ENCODE assay signal across 8 cellular contexts in the genomic region with DNA sequence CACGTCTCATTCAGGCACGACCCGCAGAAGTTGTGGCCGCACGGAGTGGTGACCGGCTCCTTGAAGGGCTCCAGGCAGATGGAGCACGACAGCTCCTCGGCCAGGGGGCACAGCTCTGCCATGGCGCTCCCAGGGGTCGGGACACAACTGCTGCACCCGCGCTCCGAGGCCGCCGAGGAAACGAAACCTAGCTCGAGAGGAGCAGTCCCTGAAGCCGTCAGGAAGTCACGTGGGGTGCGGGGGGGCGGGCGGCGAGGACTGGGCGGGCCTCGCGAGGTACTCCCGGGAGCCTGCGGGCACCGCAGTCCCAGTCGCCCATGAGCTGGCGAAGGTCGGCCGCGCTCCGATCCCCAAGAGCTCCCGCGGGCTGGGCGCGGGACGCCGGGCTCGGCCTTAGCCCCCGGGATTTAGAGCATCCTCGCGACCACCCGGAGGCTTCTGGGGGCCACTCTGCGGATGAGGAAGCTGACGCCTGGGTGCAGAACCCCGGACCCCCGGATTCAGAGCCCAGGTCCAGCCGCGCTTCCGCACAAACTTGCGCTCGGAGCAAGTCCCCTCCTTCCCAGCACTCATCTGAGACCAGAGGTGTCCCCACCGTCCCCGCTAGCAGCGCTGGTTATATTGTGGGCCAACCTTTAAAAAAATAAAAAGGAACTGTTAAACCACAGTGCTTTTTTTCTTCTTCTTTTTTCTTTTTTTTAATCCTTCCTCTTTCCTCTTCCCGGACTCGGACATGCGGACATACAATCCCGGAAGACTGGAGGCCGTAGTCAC. TPM values are rescaled to one million over a fixed set of nuclear protein-coding genes. Genes with fewer than 3 reads are reported as not detected.
DNase-seq lines count a peak whose midpoint lies in the region; ATAC-seq lines count a peak whose summit lies in the region.

A gene with protein sequence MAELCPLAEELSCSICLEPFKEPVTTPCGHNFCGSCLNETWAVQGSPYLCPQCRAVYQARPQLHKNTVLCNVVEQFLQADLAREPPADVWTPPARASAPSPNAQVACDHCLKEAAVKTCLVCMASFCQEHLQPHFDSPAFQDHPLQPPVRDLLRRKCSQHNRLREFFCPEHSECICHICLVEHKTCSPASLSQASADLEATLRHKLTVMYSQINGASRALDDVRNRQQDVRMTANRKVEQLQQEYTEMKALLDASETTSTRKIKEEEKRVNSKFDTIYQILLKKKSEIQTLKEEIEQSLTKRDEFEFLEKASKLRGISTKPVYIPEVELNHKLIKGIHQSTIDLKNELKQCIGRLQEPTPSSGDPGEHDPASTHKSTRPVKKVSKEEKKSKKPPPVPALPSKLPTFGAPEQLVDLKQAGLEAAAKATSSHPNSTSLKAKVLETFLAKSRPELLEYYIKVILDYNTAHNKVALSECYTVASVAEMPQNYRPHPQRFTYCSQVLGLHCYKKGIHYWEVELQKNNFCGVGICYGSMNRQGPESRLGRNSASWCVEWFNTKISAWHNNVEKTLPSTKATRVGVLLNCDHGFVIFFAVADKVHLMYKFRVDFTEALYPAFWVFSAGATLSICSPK (minus strand): TSS at position 183 of the 774 bp plus-strand sequence. CDS start 61 bp downstream, at position 122.

- H3K36me3 ChIP-seq in CD8-positive, alpha-beta memory T cell (ENCODE audit: insufficient read depth, low read length): no peaks in the 10 kb centered on the region
- no peaks in the 10 kb centered on the region for H3K36me3 ChIP-seq in effector memory CD4-positive, alpha-beta T cell (ENCODE audit: control insufficient read depth, insufficient read depth, low read length)

- H3K4me1 Mint-ChIP-seq in CD8-positive, alpha-beta memory T cell: peaks cover 38 to 47% (median 46%) of the 10 kb centered on the region in 3 donors
- peaks cover 35% of the 10 kb centered on the region for H3K4me1 Mint-ChIP-seq in memory B cell

- POLR2A ChIA-PET in CD8-positive, alpha-beta memory T cell (lab: Charles Lee): interaction anchor here (0.5 to 2.4 kb wide), 6 partner anchors 25 to 171 kb away, joined by 3 to 27 read pairs (median 4); a partner anchor contains a TSS
- POLR2A ChIA-PET in activated CD8-positive, alpha-beta memory T cell treated with anti-CD3 and anti-CD28 coated beads for 36 hours (lab: Charles Lee): interaction anchor here (0.5 to 2.8 kb wide), 8 partner anchors 10 to 548 kb away, joined by 3 to 26 read pairs (median 4); a partner anchor contains a TSS

- DNase-seq in CD8-positive, alpha-beta memory T cell: peak; percentile 77 to 90 (median 84)
- DNase-seq in HS-5 (ENCODE audit: low read depth) (peak; percentile 55), memory B cell (ENCODE audit: low spot score in 2 of 2) (peak; percentile 67 to 69)
- peak; percentile 96 for DNase-seq in NK-92 treated with Interleukin-12 subunit alpha and Interleukin-12 subunit beta, amount 100 ng/mL, for 24 hours (lab: John Stamatoyannopoulos, UW)
- peak; percentile 76 to 85 (median 84) for DNase-seq in effector memory CD4-positive, alpha-beta T cell
- peak; percentile 75 for DNase-seq in stimulated activated CD8-positive, alpha-beta memory T cell treated with anti-CD3 and anti-CD28 coated beads, Interleukin-12 subunit alpha, Interleukin-12 subunit beta, amount 100 ng/mL, for 1 hour (ENCODE audit: low read depth)

- H3K27me3 ChIP-seq in CD8-positive, alpha-beta memory T cell (ENCODE audit: insufficient read depth, low read length, poor library complexity, severe bottlenecking): no peaks in the 10 kb centered on the region
- no peaks in the 10 kb centered on the region for H3K27me3 ChIP-seq in effector memory CD4-positive, alpha-beta T cell (replicated peaks; ENCODE audit: control insufficient read depth, insufficient read depth, low read length, poor library complexity, severe bottlenecking)

- peaks cover 4% of the 10 kb centered on the region for H3K9me3 ChIP-seq in CD8-positive, alpha-beta memory T cell (ENCODE audit: low read length)
- H3K9me3 ChIP-seq in effector memory CD4-positive, alpha-beta T cell (ENCODE audit: control insufficient read depth, low read length): no peaks in the 10 kb centered on the region

- peak; percentile 67 for ATAC-seq in GM19467 (IDR thresholded peaks at IDR 0.05; ENCODE audit: unreplicated experiment)
- ATAC-seq in memory B cell (ENCODE audit: low read depth): peak; percentile 90

- H3K27ac ChIP-seq in CD8-positive, alpha-beta memory T cell (ENCODE audit: low read depth, low read length): peak within 1 kb of the TSS; percentile 76
- peak within 1 kb of the TSS; percentile 76 for H3K27ac ChIP-seq in effector memory CD4-positive, alpha-beta T cell (ENCODE audit: insufficient read depth, low read length, poor library complexity, severe bottlenecking)

- peaks cover 0 to 9% (median 3%) of the 10 kb centered on the region in 5 donors for H3K9me3 Mint-ChIP-seq in CD8-positive, alpha-beta memory T cell
- H3K9me3 Mint-ChIP-seq in memory B cell: peaks cover 4% of the 10 kb centered on the region

- H3K27ac Mint-ChIP-seq in CD8-positive, alpha-beta memory T cell: peak within 1 kb of the TSS; percentile 90 to 98 (median 95)
- peak within 1 kb of the TSS; percentile 73 for H3K27ac Mint-ChIP-seq in memory B cell

- CTCF ChIA-PET in CD8-positive, alpha-beta memory T cell (lab: Charles Lee): interaction anchor here (0.7 to 1.6 kb wide), 6 partner anchors 10 to 94 kb away, joined by 3 to 8 read pairs (median 4); a partner anchor contains a TSS
- CTCF ChIA-PET in activated CD8-positive, alpha-beta memory T cell treated with anti-CD3 and anti-CD28 coated beads for 36 hours (lab: Charles Lee): interaction anchor here (1.2 kb wide), 1 partner anchor 29 kb away, joined by 3 read pairs; no protein-coding TSS in a partner anchor

- H3K4me1 ChIP-seq in CD8-positive, alpha-beta memory T cell (ENCODE audit: insufficient read depth, low read length): peaks cover 40% of the 10 kb centered on the region
- peaks cover 20% of the 10 kb centered on the region for H3K4me1 ChIP-seq in effector memory CD4-positive, alpha-beta T cell (ENCODE audit: control insufficient read depth, insufficient read depth, low read length, poor library complexity, severe bottlenecking)

- H3K4me3 ChIP-seq in CD8-positive, alpha-beta memory T cell (ENCODE audit: low read length): peak within 1 kb of the TSS; percentile 92
- peak within 1 kb of the TSS; percentile 94 for H3K4me3 ChIP-seq in effector memory CD4-positive, alpha-beta T cell (ENCODE audit: insufficient read depth, low read depth, low read length, poor library complexity, severe bottlenecking)

- no peaks in the 10 kb centered on the region for H3K27me3 Mint-ChIP-seq in CD8-positive, alpha-beta memory T cell
- no peaks in the 10 kb centered on the region for H3K27me3 Mint-ChIP-seq in memory B cell

- H3K36me3 Mint-ChIP-seq in CD8-positive, alpha-beta memory T cell: peaks cover 2 to 19% (median 6%) of the 10 kb centered on the region in 3 donors
- H3K36me3 Mint-ChIP-seq in memory B cell: no peaks in the 10 kb centered on the region

- H3K4me3 Mint-ChIP-seq in CD8-positive, alpha-beta memory T cell: peak within 1 kb of the TSS; percentile 89 to 97 (median 95)
- H3K4me3 Mint-ChIP-seq in memory B cell: peak within 1 kb of the TSS; percentile 86

RNA-seq across cellular contexts. Expression of the gene that starts here (rescaled TPM):
- total RNA-seq in CD8-positive, alpha-beta memory T cell: 10 to 100 TPM; 47.6 to 49.2 TPM
- polyA plus RNA-seq in CD8-positive, alpha-beta memory T cell: 7.6 TPM
- 10 to 100 TPM; 65.5 to 65.6 TPM for total RNA-seq in activated CD8-positive, alpha-beta memory T cell treated with anti-CD3 and anti-CD28 coated beads for 36 hours

Comparison
In these comparisons a context has a peak if more than half of its experiments do, and no peak if none do; other contexts are left out.
1. Peak in every context shown above with its lines: DNase-seq, ATAC-seq, H3K4me3 ChIP-seq and H3K27ac ChIP-seq.